Comparison of ENCODE assay signal across 12 cellular contexts in genomic region chr15:66882251-66883020, GRCh38.
DNase-seq lines count a peak whose midpoint lies in the region; TF ChIP-seq lines count a peak whose summit lies in the region.
"Had no signal": no experiment of that assay in that cellular context is flagged by ENCODE, and none has a peak within 500 bp of the region (broad histone marks: within the 10 kb centered on the region; RNA-seq: fewer than 3 reads in every experiment).

No MANE protein-coding gene starts in this region.

- peak overlapping the region; percentile 95 for H3K27ac ChIP-seq in GM23248
- H3K27ac ChIP-seq in adrenal gland, result peak overlapping the region in 3 of 5 donors; percentile 23 to 78 (median 27)
- peak overlapping the region in 16 of 21 experiments; percentile 5 to 78 (median 38) for H3K27ac ChIP-seq in skin epidermis

- in situ Hi-C loops in GM23248 (cut with MboI), result no loop called here

- peak; percentile 95 for DNase-seq in GM23248
- peak; percentile 13 to 61 (median 45) for DNase-seq in adrenal gland
- peak; percentile 72 for DNase-seq in cardiac septum (ENCODE audit: low spot score)
- no peak for DNase-seq in NCI-H2227 treated with DMSO at 0.1 percent for 48 hours (lab: John Stamatoyannopoulos, UW)
- no peak for DNase-seq in NCI-H2029 treated with DMSO at 0.1 percent for 48 hours (lab: John Stamatoyannopoulos, UW)
- DNase-seq in CD1c-positive myeloid dendritic cell (ENCODE audit: extremely low spot score), result no peak
- no peak for DNase-seq in NK-92 treated with Interleukin-12 subunit alpha and Interleukin-12 subunit beta, amount 100 ng/mL, for 24 hours (lab: John Stamatoyannopoulos, UW)
- DNase-seq: activated gamma-delta T cell treated with Interleukin-2 at 50 U/mL for 16 hours, GDM1, small intestine, T-helper 17 cell had no signal

- no peak overlapping the region for H2AFZ ChIP-seq in GM23248

- peak overlapping the region; percentile 70 for H3K9ac ChIP-seq in GM23248

- no peaks in the 10 kb centered on the region for H3K79me2 ChIP-seq in GM23248 (ENCODE audit: insufficient read depth)

- no peaks in the 10 kb centered on the region for H4K20me1 ChIP-seq in GM23248 (ENCODE audit: insufficient read depth)

- H3K9me3 ChIP-seq in GM23248 (ENCODE audit: low read depth), result no peaks in the 10 kb centered on the region
- H3K9me3 ChIP-seq in adrenal gland (replicated peaks in 1 of 3), result no peaks in the 10 kb centered on the region

- no peak overlapping the region for H3K4me3 ChIP-seq in GM23248
- H3K4me3 ChIP-seq in adrenal gland, result no peak overlapping the region
- H3K4me3 ChIP-seq in skin epidermis, result no peak overlapping the region

- TF ChIP-seq CTCF in adrenal gland (IDR thresholded peaks at IDR 0.05), result no peak

- intact Hi-C loops in adrenal gland (cut with DNase I), result no loop called here
- intact Hi-C loops in cardiac septum (cut with DNase I), result no loop called here

- peaks cover 20% of the 10 kb centered on the region for H3F3A ChIP-seq in GM23248 (ENCODE audit: insufficient read depth)

- no peak for TF ChIP-seq POLR2A in adrenal gland (IDR thresholded peaks at IDR 0.05)

- H3K4me2 ChIP-seq in GM23248 (ENCODE audit: unreplicated experiment), result peak overlapping the region; percentile 32

- WGBS in GM23248 (ENCODE audit: low coverage in 1 of 2, low lambda C conversion rate in 2 of 2, missing lambda C conversion rate in 2 of 2), 2 experiments, result 44 to 45% methylated on average over 11 of the region's 11 CpGs
- WGBS in adrenal gland, 4 donors, result 77 to 84% (median 82%) methylated on average over 9 to 11 of the region's 11 CpGs

- no peaks in the 10 kb centered on the region for H3K36me3 ChIP-seq in GM23248 (ENCODE audit: low read depth)
- H3K36me3 ChIP-seq in adrenal gland (replicated peaks in 1 of 2), result no peaks in the 10 kb centered on the region

- peaks cover 40% of the 10 kb centered on the region for H3K4me1 ChIP-seq in GM23248 (ENCODE audit: insufficient read depth)
- peaks cover 8 to 22% of the 10 kb centered on the region in 2 donors for H3K4me1 ChIP-seq in adrenal gland (replicated peaks in 1 of 2)

- H3K27me3 ChIP-seq in GM23248 (replicated peaks; ENCODE audit: insufficient read depth) (no peaks in the 10 kb centered on the region), adrenal gland (no peaks in the 10 kb centered on the region)

- H3K9me2 ChIP-seq in GM23248 (ENCODE audit: insufficient read depth), result no peaks in the 10 kb centered on the region

Comparison
In these comparisons a context has a peak if more than half of its experiments do, and no peak if none do; other contexts are left out.
1. DNase-seq: peak in GM23248 (single experiment), adrenal gland (7 of 7) and cardiac septum (single experiment); none in NCI-H2227 treated with DMSO at 0.1 percent for 48 hours (single experiment), NCI-H2029 treated with DMSO at 0.1 percent for 48 hours (single experiment), CD1c-positive myeloid dendritic cell (single experiment) and NK-92 treated with Interleukin-12 subunit alpha and Interleukin-12 subunit beta, amount 100 ng/mL, for 24 hours (single experiment).
2. H3K27ac ChIP-seq: peak in every context shown above with its lines; median percentile 95 in GM23248; 38 in skin epidermis; 27 in adrenal gland.